ENCODE assay signal across 1 cellular context in the genomic region with DNA sequence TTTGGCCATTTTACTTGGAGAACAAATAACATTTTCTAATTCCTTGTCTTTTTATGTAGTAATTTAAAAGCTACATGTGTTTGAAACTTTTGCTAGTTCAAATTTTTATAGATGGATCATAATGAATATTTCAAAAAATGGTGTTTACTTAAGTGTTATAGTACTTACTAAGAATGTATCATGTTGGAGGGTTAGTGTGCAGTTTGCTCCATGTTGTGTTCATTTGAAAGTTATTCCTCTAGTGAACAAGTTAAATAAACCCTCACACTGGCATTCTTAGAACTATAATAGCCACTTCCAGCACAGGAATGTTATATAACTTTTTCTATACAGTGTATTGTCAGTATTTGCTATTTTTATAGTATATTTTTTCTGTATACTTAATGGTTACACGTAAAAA.
TF ChIP-seq lines count a peak whose summit lies in the region.

No MANE protein-coding gene starts in this region.

TF ChIP-seq in IMR-90, 13 proteins besides CTCF, POLR2A, EP300 and RAD21 (continued from another document):
- TF ChIP-seq, protein P1, sequence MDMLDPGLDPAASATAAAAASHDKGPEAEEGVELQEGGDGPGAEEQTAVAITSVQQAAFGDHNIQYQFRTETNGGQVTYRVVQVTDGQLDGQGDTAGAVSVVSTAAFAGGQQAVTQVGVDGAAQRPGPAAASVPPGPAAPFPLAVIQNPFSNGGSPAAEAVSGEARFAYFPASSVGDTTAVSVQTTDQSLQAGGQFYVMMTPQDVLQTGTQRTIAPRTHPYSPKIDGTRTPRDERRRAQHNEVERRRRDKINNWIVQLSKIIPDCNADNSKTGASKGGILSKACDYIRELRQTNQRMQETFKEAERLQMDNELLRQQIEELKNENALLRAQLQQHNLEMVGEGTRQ (IDR thresholded peaks at IDR 0.05; ENCODE audit: low read depth, low read length) = no peak
- TF ChIP-seq MXI1 (IDR thresholded peaks at IDR 0.05; ENCODE audit: borderline replicate concordance, low read depth, low read length) (no peak), CEBPB (IDR thresholded peaks at IDR 0.05; ENCODE audit: low read depth, low read length) (no peak), CHD1 (IDR thresholded peaks at IDR 0.05; ENCODE audit: low read depth, low read length) (no peak), SMC3 (IDR thresholded peaks at IDR 0.05; ENCODE audit: low read depth, low read length) (no peak), BHLHE40 (IDR thresholded peaks at IDR 0.05; ENCODE audit: low read depth, low read length) (no peak), RCOR1 (IDR thresholded peaks at IDR 0.05; ENCODE audit: insufficient replicate concordance, low read length) (no peak), MAZ (IDR thresholded peaks at IDR 0.05; ENCODE audit: borderline replicate concordance, low read depth, low read length) (no peak), NFE2L2 (IDR thresholded peaks at IDR 0.05; ENCODE audit: low read depth, low read length) (no peak)
